In genomic region chr6:31538805-31539400, GRCh38 we compare ENCODE assay signal across 1 cellular context.
TF ChIP-seq lines count a peak whose summit lies in the region.

No MANE protein-coding gene starts in this region.

TF ChIP-seq in GM23338, 12 proteins besides CTCF, POLR2A, EP300 and RAD21 (continued from another document):
- TF ChIP-seq ZNF462 (CRISPR knock-in tag; IDR thresholded peaks at IDR 0.05) (no peak), ZNF114 (CRISPR knock-in tag; IDR thresholded peaks at IDR 0.05) (no peak), POLR2AphosphoS5 (IDR thresholded peaks at IDR 0.05; ENCODE audit: low read depth) (no peak)
